13 cellular contexts compared by ENCODE assay signal in genomic region chr4:87087015-87087920, GRCh38.
A peak's percentile ranks its signal among the peaks of the same experiment; 100 is the strongest.
DNase-seq lines count a peak whose midpoint lies in the region; ATAC-seq and TF ChIP-seq lines count a peak whose summit lies in the region.
"Had no signal": no experiment of that assay in that cellular context is flagged by ENCODE, and none has a peak within 500 bp of the region (broad histone marks: within the 10 kb centered on the region; RNA-seq: fewer than 3 reads in every experiment).

No MANE protein-coding gene starts in this region.

- DNase-seq in activated naive CD4-positive, alpha-beta T cell treated with anti-CD3 and anti-CD28 coated beads, Interleukin-2, amount 10 ng/mL, durations not matched to agents 7 days and 5 days: no peak
- no peak for DNase-seq in activated naive CD4-positive, alpha-beta T cell treated with Interleukin-2 at 50 U/mL for 16 hours
- DNase-seq in WTC11 (ENCODE audit: low spot score) (no peak), left kidney (ENCODE audit: low read depth, low spot score) (peak; percentile 36), NCI-H187 treated with DMSO at 0.1 percent for 48 hours (lab: John Stamatoyannopoulos, UW) (no peak), epidermal melanocyte (ENCODE audit: insufficient read length, low spot score) (no peak), DMS53 treated with DMSO at 0.1 percent for 48 hours (lab: John Stamatoyannopoulos, UW; ENCODE audit: unreplicated experiment) (no peak)
- DNase-seq: DMS79, GOT3, kidney glomerular epithelial cell, nucleus accumbens had no signal

- H3K27me3 Mint-ChIP-seq in activated naive CD4-positive, alpha-beta T cell treated with anti-CD3 and anti-CD28 coated beads, Interleukin-2, amount 10 ng/mL, durations not matched to agents 7 days and 5 days: no peaks in the 10 kb centered on the region
- no peaks in the 10 kb centered on the region for H3K27me3 Mint-ChIP-seq in WTC11 (ENCODE audit: low read depth)
- H3K27me3 Mint-ChIP-seq in stimulated activated memory B cell treated with anti-CD40 and anti-IgM and Interleukin-4, amounts not matched to agents 10 μg/mL and 1 μg/mL and 100 μg/mL, for 72 hours: no peaks in the 10 kb centered on the region

- no peaks in the 10 kb centered on the region for H3K9me3 Mint-ChIP-seq in activated naive CD4-positive, alpha-beta T cell treated with anti-CD3 and anti-CD28 coated beads, Interleukin-2, amount 10 ng/mL, durations not matched to agents 7 days and 5 days
- H3K9me3 Mint-ChIP-seq in WTC11: no peaks in the 10 kb centered on the region
- no peaks in the 10 kb centered on the region for H3K9me3 Mint-ChIP-seq in stimulated activated memory B cell treated with anti-CD40 and anti-IgM and Interleukin-4, amounts not matched to agents 10 μg/mL and 1 μg/mL and 100 μg/mL, for 72 hours
- H3K9me3 Mint-ChIP-seq: T-helper 2 cell treated with Interferon-gamma antibody and Interleukin-4, amounts not matched to agents 5 μg/mL and 100 μg/mL, for 36 hours had no signal

- peaks cover 20% of the 10 kb centered on the region for H3K4me1 Mint-ChIP-seq in activated naive CD4-positive, alpha-beta T cell treated with anti-CD3 and anti-CD28 coated beads, Interleukin-2, amount 10 ng/mL, durations not matched to agents 7 days and 5 days
- H3K4me1 Mint-ChIP-seq in WTC11: peaks cover 31% of the 10 kb centered on the region
- H3K4me1 Mint-ChIP-seq in stimulated activated memory B cell treated with anti-CD40 and anti-IgM and Interleukin-4, amounts not matched to agents 10 μg/mL and 1 μg/mL and 100 μg/mL, for 72 hours: peaks cover 32% of the 10 kb centered on the region

- H3K27ac Mint-ChIP-seq in activated naive CD4-positive, alpha-beta T cell treated with anti-CD3 and anti-CD28 coated beads, Interleukin-2, amount 10 ng/mL, durations not matched to agents 7 days and 5 days: peak overlapping the region; percentile 15
- H3K27ac Mint-ChIP-seq in WTC11: peak overlapping the region; percentile 29
- peak overlapping the region; percentile 5 for H3K27ac Mint-ChIP-seq in stimulated activated memory B cell treated with anti-CD40 and anti-IgM and Interleukin-4, amounts not matched to agents 10 μg/mL and 1 μg/mL and 100 μg/mL, for 72 hours
- H3K27ac Mint-ChIP-seq: T-helper 2 cell treated with Interferon-gamma antibody and Interleukin-4, amounts not matched to agents 5 μg/mL and 100 μg/mL, for 36 hours had no signal

- POLR2A ChIA-PET in WTC11 (lab: Charles Lee): interaction anchor here (1.2 kb wide), 1 partner anchor 152 kb away, joined by 3 read pairs; no protein-coding TSS in a partner anchor

- CTCF ChIA-PET in activated naive CD4-positive, alpha-beta T cell treated with anti-CD3 and anti-CD28 coated beads, Interleukin-2, amount 10 ng/mL, durations not matched to agents 7 days and 5 days (lab: Charles Lee): interaction anchor here (1.2 kb wide), 1 partner anchor 81 kb away, joined by 3 read pairs; no protein-coding TSS in a partner anchor
- CTCF ChIA-PET in WTC11 (lab: Charles Lee): interaction anchor here (1.1 to 1.9 kb wide), 2 partner anchors 153 to 165 kb away, joined by 3 to 12 read pairs; partner anchors contain the start of gene AFF1

- 0 out of 2 replicates have a peak, but pooled peaks have one; percentile 16 for ATAC-seq in WTC11
- no peak for ATAC-seq in stimulated activated memory B cell treated with anti-CD40 and anti-IgM and Interleukin-4, amounts not matched to agents 10 μg/mL and 1 μg/mL and 100 μg/mL, for 72 hours

- H3K4me3 Mint-ChIP-seq in activated naive CD4-positive, alpha-beta T cell treated with anti-CD3 and anti-CD28 coated beads, Interleukin-2, amount 10 ng/mL, durations not matched to agents 7 days and 5 days: no peak overlapping the region
- H3K4me3 Mint-ChIP-seq in WTC11: no peak overlapping the region
- H3K4me3 Mint-ChIP-seq in stimulated activated memory B cell treated with anti-CD40 and anti-IgM and Interleukin-4, amounts not matched to agents 10 μg/mL and 1 μg/mL and 100 μg/mL, for 72 hours: no peak overlapping the region
- H3K4me3 Mint-ChIP-seq: T-helper 2 cell treated with Interferon-gamma antibody and Interleukin-4, amounts not matched to agents 5 μg/mL and 100 μg/mL, for 36 hours had no signal

- H3K36me3 Mint-ChIP-seq in activated naive CD4-positive, alpha-beta T cell treated with anti-CD3 and anti-CD28 coated beads, Interleukin-2, amount 10 ng/mL, durations not matched to agents 7 days and 5 days: peaks cover 15% of the 10 kb centered on the region
- peaks cover 23% of the 10 kb centered on the region for H3K36me3 Mint-ChIP-seq in WTC11
- H3K36me3 Mint-ChIP-seq in stimulated activated memory B cell treated with anti-CD40 and anti-IgM and Interleukin-4, amounts not matched to agents 10 μg/mL and 1 μg/mL and 100 μg/mL, for 72 hours: peaks cover 16% of the 10 kb centered on the region

- TF ChIP-seq CTCF in WTC11 (IDR thresholded peaks at IDR 0.05): no peak

TF ChIP-seq in WTC11, 78 proteins besides CTCF, POLR2A, EP300 and RAD21 (continues in another document):
- no peak for TF ChIP-seq PRDM15 (CRISPR knock-in tag; IDR thresholded peaks at IDR 0.05)
- TF ChIP-seq JAZF1 (CRISPR knock-in tag; IDR thresholded peaks at IDR 0.05): no peak
- TF ChIP-seq AFF4 (CRISPR knock-in tag; IDR thresholded peaks at IDR 0.05; ENCODE audit: borderline replicate concordance): no peak
- no peak for TF ChIP-seq ATF1 (CRISPR knock-in tag; IDR thresholded peaks at IDR 0.05)
- no peak for TF ChIP-seq GRHL2 (CRISPR knock-in tag; IDR thresholded peaks at IDR 0.05; ENCODE audit: insufficient replicate concordance, severe bottlenecking)
- TF ChIP-seq SMAD3 (CRISPR knock-in tag; IDR thresholded peaks at IDR 0.05; ENCODE audit: borderline replicate concordance): no peak
- TF ChIP-seq E2F1 (CRISPR knock-in tag; IDR thresholded peaks at IDR 0.05): no peak
- no peak for TF ChIP-seq CREM (CRISPR knock-in tag; IDR thresholded peaks at IDR 0.05)
